Comparison of ENCODE assay signal across 29 cellular contexts in genomic region chr18:75283758-75284157, GRCh38.
"Had no signal": no experiment of that assay in that cellular context is flagged by ENCODE, and none has a peak within 500 bp of the region (broad histone marks: within the 10 kb centered on the region; RNA-seq: fewer than 3 reads in every experiment).

No MANE protein-coding gene starts in this region.

- H3K27me3 Mint-ChIP-seq: naive B cell; natural killer cell treated with Interleukin-12 subunit alpha and Interleukin-12 subunit beta and Interleukin-15 and Interleukin-18, amount 100 ng/mL, for 72 hours; progenitor cell of endocrine pancreas had no signal

- H3K9ac ChIP-seq: parathyroid adenoma had no signal

- H3K4me3 Mint-ChIP-seq: mesothelial cell of epicardium; natural killer cell treated with Interleukin-12 subunit alpha and Interleukin-12 subunit beta and Interleukin-15 and Interleukin-18, amount 100 ng/mL, for 72 hours; neural crest cell had no signal

- H3K4me1 ChIP-seq: foreskin keratinocyte, left lung, parathyroid adenoma, thyroid gland had no signal

- H3K4me2 ChIP-seq: hepatocyte, smooth muscle cell had no signal

- H3K9me3 Mint-ChIP-seq: mesothelial cell of epicardium; natural killer cell treated with Interleukin-12 subunit alpha and Interleukin-12 subunit beta and Interleukin-15 and Interleukin-18, amount 100 ng/mL, for 72 hours; neural crest cell had no signal

- H3K4me3 ChIP-seq: dorsolateral prefrontal cortex, esophagus muscularis mucosa, gastroesophageal sphincter, heart left ventricle, hepatocyte, left lung, mucosa of descending colon, smooth muscle cell, stomach, thyroid gland had no signal

- DNase-seq: dorsolateral prefrontal cortex; effector CD4-positive, alpha-beta T cell; foreskin keratinocyte; heart left ventricle; left cardiac atrium; left lung; mesenchymal stem cell; mucosa of descending colon; naive B cell; stimulated activated CD4-positive, alpha-beta T cell treated with anti-CD3 and anti-CD28 coated beads, Interleukin-12 subunit alpha, Interleukin-12 subunit beta, amount 100 ng/mL, for 4 hours; stimulated activated CD4-positive, alpha-beta T cell treated with anti-CD3 and anti-CD28 coated beads, Interleukin-1b, Interleukin-23, amount 100 ng/mL, for 48 hours; stimulated activated CD4-positive, alpha-beta T cell treated with anti-CD3 and anti-CD28 coated beads, Interleukin-4, amount 100 ng/mL, for 1 hour; stimulated activated CD8-positive, alpha-beta memory T cell treated with anti-CD3 and anti-CD28 coated beads, Interleukin-4, amount 100 ng/mL, for 48 hours; stimulated activated naive CD4-positive, alpha-beta T cell treated with Interleukin-2 at 50 U/mL for 16 hours; stomach; thyroid gland; trophoblast cell had no signal

- H3K36me3 Mint-ChIP-seq: natural killer cell treated with Interleukin-12 subunit alpha and Interleukin-12 subunit beta and Interleukin-15 and Interleukin-18, amount 100 ng/mL, for 72 hours had no signal

- H3K27me3 ChIP-seq: dorsolateral prefrontal cortex, esophagus muscularis mucosa, foreskin keratinocyte, gastroesophageal sphincter, heart left ventricle, hepatocyte, left lung, stomach, thyroid gland had no signal

- H2AFZ ChIP-seq: hepatocyte, parathyroid adenoma had no signal

- H3K9me3 ChIP-seq: esophagus muscularis mucosa, gastroesophageal sphincter, heart left ventricle, left lung, mucosa of descending colon, stomach, thyroid gland had no signal

- ATAC-seq: foreskin keratinocyte; gastroesophageal sphincter; heart left ventricle; left cardiac atrium; left lung; mucosa of descending colon; natural killer cell treated with Interleukin-12 subunit alpha and Interleukin-12 subunit beta and Interleukin-15 and Interleukin-18, amount 100 ng/mL, for 72 hours; sciatic nerve had no signal

- FAIRE-seq: colon, islet of Langerhans had no signal

- H3K27ac Mint-ChIP-seq: mesothelial cell of epicardium; natural killer cell treated with Interleukin-12 subunit alpha and Interleukin-12 subunit beta and Interleukin-15 and Interleukin-18, amount 100 ng/mL, for 72 hours; progenitor cell of endocrine pancreas had no signal

- H3K27ac ChIP-seq: dorsolateral prefrontal cortex, esophagus muscularis mucosa, foreskin keratinocyte, gastroesophageal sphincter, heart left ventricle, hepatocyte, left lung, parathyroid adenoma, stomach, thyroid gland had no signal
